12 cellular contexts compared by ENCODE assay signal in the genomic region with DNA sequence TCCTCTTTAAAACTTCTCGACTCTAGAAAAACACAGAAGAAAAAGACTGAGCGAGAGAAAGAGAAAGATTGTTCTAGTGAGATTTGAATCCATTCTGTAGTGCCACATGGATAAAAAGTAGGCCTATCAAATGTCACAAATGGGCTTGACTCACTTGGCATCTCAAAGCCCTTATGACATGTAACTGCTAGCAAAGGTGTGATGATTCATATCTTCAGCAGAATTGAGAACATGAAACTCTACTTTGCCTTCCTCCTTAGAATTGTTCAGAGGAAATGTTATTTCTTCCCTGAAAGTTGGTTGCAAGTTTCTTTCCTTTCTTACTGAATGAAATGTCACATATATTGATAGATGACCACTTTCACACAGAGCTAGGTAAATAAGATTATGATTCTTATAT. TPM values are rescaled to one million over a fixed set of nuclear protein-coding genes. Genes with fewer than 3 reads are reported as not detected.
DNase-seq lines count a peak whose midpoint lies in the region; ATAC-seq, FAIRE-seq and TF ChIP-seq lines count a peak whose summit lies in the region.
"Had no signal": no experiment of that assay in that cellular context is flagged by ENCODE, and none has a peak within 500 bp of the region (broad histone marks: within the 10 kb centered on the region; RNA-seq: fewer than 3 reads in every experiment).

No MANE protein-coding gene starts in this region.

- DNase-seq in GM12892 (ENCODE audit: insufficient read length) = no peak
- peak; percentile 34 for DNase-seq in RPMI8226
- no peak for DNase-seq in hepatocyte (ENCODE audit: low spot score)
- DNase-seq in NCI-H345 (lab: John Stamatoyannopoulos, UW) = no peak
- DNase-seq: activated CD8-positive, alpha-beta memory T cell treated with anti-CD3 and anti-CD28 coated beads for 24 hours; hippocampal formation; NCI-H1092 treated with DMSO at 0.1 percent for 48 hours; NCI-H526 treated with DMSO at 0.1 percent for 48 hours had no signal

- no peak overlapping the region for H3K4me2 ChIP-seq in hepatocyte

- no peak overlapping the region for H2AFZ ChIP-seq in hepatocyte

- peak; percentile 96 for FAIRE-seq in GM12892 (lab: Jason Lieb, UNC)
- FAIRE-seq: endometrium had no signal

- no peaks in the 10 kb centered on the region for H3K36me3 ChIP-seq in hepatocyte (replicated peaks; ENCODE audit: insufficient read depth, low read depth)

- WGBS in hepatocyte (ENCODE audit: low lambda C conversion rate, missing lambda C conversion rate) = 94% methylated on average over 2 of the region's 2 CpGs

- H3K9me3 ChIP-seq in hepatocyte (ENCODE audit: low read depth) = no peaks in the 10 kb centered on the region

- ATAC-seq in GM21786 (IDR thresholded peaks at IDR 0.05; ENCODE audit: unreplicated experiment) (peak; percentile 49), esophagus mucosa (peak; percentile 85), HG02798 (IDR thresholded peaks at IDR 0.05; ENCODE audit: poor library complexity, unreplicated experiment) (no peak)

- H3K4me3 ChIP-seq in hepatocyte = no peak overlapping the region

- no peak overlapping the region for H3K27ac ChIP-seq in hepatocyte

- TF ChIP-seq CTCF in hepatocyte (IDR thresholded peaks at IDR 0.05; ENCODE audit: poor library complexity) = no peak

- H3K9me2 ChIP-seq in hepatocyte (replicated peaks; ENCODE audit: insufficient read depth) = no peaks in the 10 kb centered on the region

- TF ChIP-seq POLR2A in GM12892 (IDR thresholded peaks at IDR 0.05; ENCODE audit: low read depth, low read length) = no peak

- peaks cover 2% of the 10 kb centered on the region for H3K27me3 ChIP-seq in hepatocyte

- no peaks in the 10 kb centered on the region for H3K79me2 ChIP-seq in hepatocyte

- no peaks in the 10 kb centered on the region for H4K20me1 ChIP-seq in hepatocyte (ENCODE audit: insufficient read depth, poor library complexity, severe bottlenecking)

- no peaks in the 10 kb centered on the region for H3K4me1 ChIP-seq in hepatocyte (ENCODE audit: insufficient read depth)

RNA-seq across cellular contexts. Expression of gene DUSP22, which starts 40.4 kb away (rescaled TPM):
- polyA plus RNA-seq in GM12892 (2012; ENCODE audit: missing spikeins) = 89.0 TPM
- total RNA-seq in esophagus mucosa (40.1 TPM), hepatocyte (21.9 and 26.3 TPM in 2 replicates)
- polyA plus RNA-seq in hepatocyte = 20.7 and 24.2 TPM in 2 replicates
